8 cellular contexts compared by ENCODE assay signal in the genomic region with DNA sequence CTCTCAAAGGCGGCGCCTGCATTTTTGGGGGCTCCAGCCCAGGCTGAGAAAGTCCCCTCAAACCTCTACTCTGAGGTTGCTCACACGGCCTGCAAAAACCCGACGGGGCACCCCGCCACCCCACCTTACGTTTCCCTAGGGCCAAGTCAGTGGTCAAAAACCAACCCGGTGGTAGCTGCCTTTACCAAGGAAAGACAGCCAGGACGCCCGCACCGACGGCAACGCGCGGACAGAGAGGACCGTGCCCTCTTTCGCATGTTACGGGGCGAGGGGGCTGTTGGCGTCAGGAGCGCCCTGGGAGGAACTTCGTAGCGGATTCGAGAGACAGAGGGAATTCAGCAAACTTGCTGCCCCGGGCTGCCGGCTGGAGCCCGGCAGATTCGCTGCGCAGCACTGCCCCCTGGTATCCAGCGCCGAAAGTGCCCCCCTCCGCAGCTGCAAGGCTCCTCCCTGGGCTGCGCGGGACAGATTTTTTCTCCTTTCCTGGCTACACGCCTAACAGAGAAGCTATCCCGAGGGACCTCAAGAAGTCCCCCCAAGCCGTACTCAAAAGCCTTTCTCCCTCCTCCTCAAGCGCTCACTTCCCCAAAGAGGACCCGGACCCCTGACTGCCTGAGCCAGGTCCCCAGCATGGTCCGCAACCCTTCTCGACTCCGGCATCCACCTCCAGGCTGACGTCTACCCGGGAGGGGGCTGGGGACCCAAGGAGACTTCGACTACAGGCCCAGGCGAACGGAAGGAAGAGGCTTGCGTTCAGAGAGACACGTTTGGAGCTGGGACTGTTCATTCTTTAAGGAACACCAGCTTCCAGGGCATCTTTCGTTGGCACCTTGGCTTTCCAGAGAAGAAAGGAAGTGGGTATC. TPM values are rescaled to one million over a fixed set of nuclear protein-coding genes. Genes with fewer than 3 reads are reported as not detected.
DNase-seq lines count a peak whose midpoint lies in the region; ATAC-seq, FAIRE-seq and TF ChIP-seq lines count a peak whose summit lies in the region.

No MANE protein-coding gene starts in this region.

- H2BK15ac ChIP-seq in H9 (ENCODE audit: low read depth, low read length): no peak overlapping the region

- peak overlapping the region in 1 of 4 donors; percentile 11 for H3K4me3 ChIP-seq in pancreas

- H2AK5ac ChIP-seq in H9 (ENCODE audit: insufficient read length, low read length): no peak overlapping the region

- peak; percentile 82 for TF ChIP-seq CTCF in H9 (conservative IDR thresholded peaks at IDR 0.05)
- peak; percentile 71 for TF ChIP-seq CTCF in VCaP (conservative IDR thresholded peaks at IDR 0.05)
- TF ChIP-seq CTCF in pancreas (IDR thresholded peaks at IDR 0.05): peak in 3 of 4 donors; percentile 24 to 35 (median 28)

- H3K27ac ChIP-seq in H9 (ENCODE audit: insufficient read length, low read depth, low read length) (no peak overlapping the region), VCaP (no peak overlapping the region), pancreas (no peak overlapping the region)

- no peak overlapping the region for H3K9ac ChIP-seq in H9 (ENCODE audit: extremely low read depth, insufficient read length, low read length)

- no peaks in the 10 kb centered on the region for H3K79me1 ChIP-seq in H9 (ENCODE audit: insufficient read depth, low read depth, low read length, poor library complexity, severe bottlenecking)

- H3K4me1 ChIP-seq in H9 (ENCODE audit: insufficient read depth, low read length) (peaks cover 2% of the 10 kb centered on the region; the same call in 1 of the 2 replicates), pancreas (peaks cover 0 to 19% (median 12%) of the 10 kb centered on the region in 3 donors)

- peaks cover 0 to 8% of the 10 kb centered on the region in 2 experiments; a peak in 1 of 5 replicates for H3K9me3 Mint-ChIP-seq in H9

- peaks cover 18% of the 10 kb centered on the region for H3K23me2 ChIP-seq in H9 (ENCODE audit: insufficient read length, low read depth, low read length, poor library complexity, severe bottlenecking)

- DNase-seq in CD1c-positive myeloid dendritic cell (ENCODE audit: extremely low spot score) (peak; percentile 59), H9 (peak; percentile 88), fibroblast of the conjunctiva (ENCODE audit: low read depth) (peak; percentile 16), pancreas (peak in 5 of 6 donors; percentile 36 to 83 (median 60)), mucosa of gallbladder (ENCODE audit: low spot score) (no peak)
- DNase-seq in activated CD4-positive, CD25-positive, alpha-beta regulatory T cell (lab: John Stamatoyannopoulos, UW): no peak

- peak overlapping the region; percentile 17 to 76; a peak in 4 of 5 replicates for H3K4me3 Mint-ChIP-seq in H9

- H3K14ac ChIP-seq in H9 (ENCODE audit: insufficient read depth, low read length): no peak overlapping the region

- no peak overlapping the region for H4K8ac ChIP-seq in H9 (replicated peaks; ENCODE audit: insufficient read length, low read depth, low read length)

- ATAC-seq in pancreas (peak; percentile 39 to 76 (median 72)), GM21528 (IDR thresholded peaks at IDR 0.05; ENCODE audit: low FRiP score, unreplicated experiment) (no peak)

- H2AFZ ChIP-seq in H9 (ENCODE audit: low read length): no peak overlapping the region

- H2BK5ac ChIP-seq in H9 (ENCODE audit: insufficient read length, low read length): no peak overlapping the region

- H3K27ac Mint-ChIP-seq in H9: no peak overlapping the region

- H2BK12ac ChIP-seq in H9 (ENCODE audit: insufficient read length, low read depth, low read length): no peak overlapping the region

- no peaks in the 10 kb centered on the region for H4K20me1 ChIP-seq in H9 (ENCODE audit: control insufficient read depth, insufficient read depth, insufficient read length)

- no peak overlapping the region for H3K23ac ChIP-seq in H9 (ENCODE audit: insufficient read length, low read depth, low read length)

- H3K4me2 ChIP-seq in H9 (ENCODE audit: insufficient read depth, insufficient read length, low read length): peak overlapping the region; percentile 44

- H4K5ac ChIP-seq in H9 (ENCODE audit: insufficient read length, low read depth, low read length): no peak overlapping the region

- intact Hi-C loops in pancreas (cut with DNase I): loop anchor here in 1 of 3 donors (5.0 kb wide), 1 partner anchor 363 kb away; no protein-coding TSS in a partner anchor

- H3K27me3 Mint-ChIP-seq in H9 (ENCODE audit: low read depth): peaks cover 99% of the 10 kb centered on the region

- H2BK120ac ChIP-seq in H9 (ENCODE audit: low read depth, low read length, poor library complexity, severe bottlenecking): no peak overlapping the region

- H3K9me3 ChIP-seq in H9 (ENCODE audit: control insufficient read depth, low read depth, low read length) (no peaks in the 10 kb centered on the region), pancreas (no peaks in the 10 kb centered on the region)

- H3K27me3 ChIP-seq in H9 (ENCODE audit: insufficient read depth, low read length): peaks cover 88% of the 10 kb centered on the region
- H3K27me3 ChIP-seq in pancreas: peaks cover 10 to 63% (median 16%) of the 10 kb centered on the region in 4 donors

- no peak overlapping the region for H4K91ac ChIP-seq in H9 (ENCODE audit: insufficient read length, low read depth, low read length)

- FAIRE-seq in pancreas (lab: Jason Lieb, UNC): no peak

- no CpG with 5 or more reads among the region's 50 CpGs for WGBS in H9 (ENCODE audit: extremely low coverage, insufficient read length, low lambda C conversion rate)
- 2 to 3% methylated on average over 50 of the region's 50 CpGs for WGBS in pancreas, 2 donors

- H2BK20ac ChIP-seq in H9 (ENCODE audit: low read depth, low read length, poor library complexity, severe bottlenecking): no peak overlapping the region

- H3K36me3 ChIP-seq in pancreas: no peaks in the 10 kb centered on the region

- no peak overlapping the region for H3K4ac ChIP-seq in H9 (ENCODE audit: low read depth, low read length)

- H3K18ac ChIP-seq in H9 (ENCODE audit: insufficient read length, low read depth, low read length): no peak overlapping the region

- no peaks in the 10 kb centered on the region; a peak in 1 of 7 replicates for H3K36me3 Mint-ChIP-seq in H9 (ENCODE audit: insufficient read depth in 1 of 3, low read depth in 3 of 3)

- no peak overlapping the region for H3K56ac ChIP-seq in H9 (ENCODE audit: insufficient read length, low read depth, low read length)

- H3K79me2 ChIP-seq in H9 (ENCODE audit: insufficient read depth, low read length): no peaks in the 10 kb centered on the region

- no peak overlapping the region for H3T11ph ChIP-seq in H9 (ENCODE audit: low read length)

- peaks cover 15 to 44% of the 10 kb centered on the region in 2 experiments for H3K4me1 Mint-ChIP-seq in H9

RNA-seq across cellular contexts. Expression of gene VAX1, which starts 27.7 kb away (rescaled TPM):
- not detected in 2 replicates for total RNA-seq in H9 (2021)
- not detected for total RNA-seq in pancreas
- not detected for polyA plus RNA-seq in pancreas
- total RNA-seq in mucosa of gallbladder: not detected

RNA-seq across cellular contexts. Expression of gene KCNK18, which starts 31.5 kb away (rescaled TPM):
- total RNA-seq in H9 (2021) (not detected in 2 replicates), pancreas (not detected), mucosa of gallbladder (not detected)
- not detected for polyA plus RNA-seq in pancreas

Comparison
In these comparisons a context has a peak if more than half of its experiments do, and no peak if none do; other contexts are left out.
1. DNase-seq: peak in CD1c-positive myeloid dendritic cell (single experiment), H9 (single experiment), fibroblast of the conjunctiva (single experiment) and pancreas (5 of 6); none in activated CD4-positive, CD25-positive, alpha-beta regulatory T cell (0 of 4) and mucosa of gallbladder (single experiment).
2. CTCF ChIP-seq: peak in every context shown above with its lines; median percentile 82 in H9; 71 in VCaP; 28 in pancreas.